20 cellular contexts compared by ENCODE assay signal in the genomic region with DNA sequence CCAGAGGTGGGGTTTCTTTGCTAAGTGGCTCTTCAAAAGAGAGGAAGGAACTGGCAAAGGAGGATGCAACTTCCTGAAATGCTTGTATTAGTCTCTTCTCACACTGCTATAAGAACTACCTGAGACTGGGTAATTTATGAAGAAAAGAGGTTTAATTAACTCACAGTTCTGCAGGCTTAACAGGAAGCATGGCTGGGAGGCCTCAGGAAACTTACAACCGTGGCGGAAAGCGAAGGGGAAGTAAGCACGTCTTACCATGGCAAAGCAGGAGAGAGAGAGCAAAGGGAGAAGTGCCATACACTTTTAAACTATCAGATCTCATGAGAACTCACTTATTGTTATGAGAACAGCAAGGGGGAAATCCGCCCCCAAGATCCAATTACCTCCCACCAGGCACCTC.
A peak's percentile ranks its signal among the peaks of the same experiment; 100 is the strongest.
DNase-seq lines count a peak whose midpoint lies in the region; ATAC-seq and TF ChIP-seq lines count a peak whose summit lies in the region.
"Had no signal": no experiment of that assay in that cellular context is flagged by ENCODE, and none has a peak within 500 bp of the region (broad histone marks: within the 10 kb centered on the region; RNA-seq: fewer than 3 reads in every experiment).

No MANE protein-coding gene starts in this region.

- no peak for TF ChIP-seq CTCF in A673 (conservative IDR thresholded peaks at IDR 0.05; ENCODE audit: low read depth, low read length)
- no peak for TF ChIP-seq CTCF in NB4 (IDR thresholded peaks at IDR 0.05; ENCODE audit: low read depth, low read length)
- no peak for TF ChIP-seq CTCF in WTC11 (IDR thresholded peaks at IDR 0.05)

- intact Hi-C loops in A673 (cut with micrococcal nuclease; ENCODE audit: unreplicated experiment) = no loop called here

- no peaks in the 10 kb centered on the region for H3K27me3 ChIP-seq in A673 (replicated peaks; ENCODE audit: insufficient read depth, low read depth, low read length, poor library complexity)

- DNase-seq in A673 (ENCODE audit: low spot score) = peak; percentile 39
- DNase-seq in GDM1 (lab: John Stamatoyannopoulos, UW) = peak; percentile 59
- DNase-seq in NB4 (ENCODE audit: low read depth) = peak; percentile 20
- no peak for DNase-seq in WTC11 (ENCODE audit: low spot score)
- DNase-seq in activated gamma-delta T cell (lab: John Stamatoyannopoulos, UW) = no peak
- no peak for DNase-seq in NCI-H748 (lab: John Stamatoyannopoulos, UW; ENCODE audit: unreplicated experiment)
- DNase-seq: CD4-positive, CD25-positive, alpha-beta regulatory T cell; COR-L47; DMS 273 treated with DMSO at 0.1 percent for 48 hours; KG1; NCI-H1105; NCI-H2081; NCI-H2171 treated with DMSO at 0.1 percent for 48 hours; NCI-H446; NCI-H69; RPMI8226; SIG-M5; T-helper 17 cell had no signal

- H3K4me1 ChIP-seq in A673 (ENCODE audit: insufficient read depth, low read length, poor library complexity, severe bottlenecking) = no peaks in the 10 kb centered on the region

- TF ChIP-seq POLR2A in NB4 (IDR thresholded peaks at IDR 0.05; ENCODE audit: extremely low read depth, insufficient read length) = no peak

- H3K4me1 Mint-ChIP-seq in WTC11 = 0 out of 2 replicates have a peak, but pooled peaks cover 2% of the 10 kb centered on the region
- H3K4me1 Mint-ChIP-seq: CD4-positive, CD25-positive, alpha-beta regulatory T cell; T-helper 17 cell had no signal

- H3K4me3 ChIP-seq in A673 (ENCODE audit: low read depth, low read length, poor library complexity, severe bottlenecking) (no peak overlapping the region), NB4 (ENCODE audit: low read depth, low read length) (no peak overlapping the region)

- BruUV-seq in A673 (replicated peaks; lab: Mats Ljungman, UMichigan) = no TSS peak

- ATAC-seq in WTC11 (no peak), GM19324 (IDR thresholded peaks at IDR 0.05; ENCODE audit: low FRiP score, unreplicated experiment) (no peak)
- ATAC-seq: SK-N-SH treated with all-trans-retinoic acid at 6 μM for 48 hours, T-helper 17 cell had no signal

- no peak overlapping the region for H3K27ac ChIP-seq in A673 (ENCODE audit: low read depth, low read length, poor library complexity, severe bottlenecking)

- H3K36me3 ChIP-seq in A673 (ENCODE audit: insufficient read depth, low read length, poor library complexity, severe bottlenecking) = no peaks in the 10 kb centered on the region

- peaks cover 9% of the 10 kb centered on the region for H3K9me3 ChIP-seq in A673 (ENCODE audit: low read depth, low read length, poor library complexity, severe bottlenecking)

- peaks cover 9% of the 10 kb centered on the region for H3K36me3 Mint-ChIP-seq in WTC11

- CTCF ChIA-PET in A673 (lab: Charles Lee) = no interaction called here
- CTCF ChIA-PET in WTC11 (lab: Charles Lee) = no interaction called here

- H3K4me3 Mint-ChIP-seq in WTC11 = no peak overlapping the region
- H3K4me3 Mint-ChIP-seq: CD4-positive, CD25-positive, alpha-beta regulatory T cell; T-helper 17 cell had no signal

- POLR2A ChIA-PET in A673 (lab: Charles Lee; ENCODE audit: low non-redundant PET) (no interaction called here), WTC11 (lab: Charles Lee) (no interaction called here)

- H3K27ac Mint-ChIP-seq in WTC11 = peak overlapping the region; percentile 45; the same call in 1 of the 2 replicates
- H3K27ac Mint-ChIP-seq: CD4-positive, CD25-positive, alpha-beta regulatory T cell; T-helper 17 cell had no signal

- no peaks in the 10 kb centered on the region for H3K27me3 Mint-ChIP-seq in WTC11 (ENCODE audit: low read depth)
- H3K27me3 Mint-ChIP-seq: T-helper 17 cell had no signal

- H3K9me3 Mint-ChIP-seq in WTC11 = peaks cover 11% of the 10 kb centered on the region

TF ChIP-seq in WTC11, 78 proteins besides CTCF, POLR2A, EP300 and RAD21 (continues in another document):
- TF ChIP-seq PRRX2 (CRISPR knock-in tag; IDR thresholded peaks at IDR 0.05) = no peak
- TF ChIP-seq FOXK1 (CRISPR knock-in tag; IDR thresholded peaks at IDR 0.05) = no peak
- no peak for TF ChIP-seq KAT7 (CRISPR knock-in tag; IDR thresholded peaks at IDR 0.05; ENCODE audit: borderline replicate concordance)
- no peak for TF ChIP-seq TP53 (CRISPR knock-in tag; IDR thresholded peaks at IDR 0.05)
- TF ChIP-seq, protein P1, sequence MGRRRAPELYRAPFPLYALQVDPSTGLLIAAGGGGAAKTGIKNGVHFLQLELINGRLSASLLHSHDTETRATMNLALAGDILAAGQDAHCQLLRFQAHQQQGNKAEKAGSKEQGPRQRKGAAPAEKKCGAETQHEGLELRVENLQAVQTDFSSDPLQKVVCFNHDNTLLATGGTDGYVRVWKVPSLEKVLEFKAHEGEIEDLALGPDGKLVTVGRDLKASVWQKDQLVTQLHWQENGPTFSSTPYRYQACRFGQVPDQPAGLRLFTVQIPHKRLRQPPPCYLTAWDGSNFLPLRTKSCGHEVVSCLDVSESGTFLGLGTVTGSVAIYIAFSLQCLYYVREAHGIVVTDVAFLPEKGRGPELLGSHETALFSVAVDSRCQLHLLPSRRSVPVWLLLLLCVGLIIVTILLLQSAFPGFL (CRISPR knock-in tag; IDR thresholded peaks at IDR 0.05; ENCODE audit: borderline replicate concordance) = no peak
- TF ChIP-seq ZNF416 (CRISPR knock-in tag; IDR thresholded peaks at IDR 0.05) = no peak
- no peak for TF ChIP-seq CREM (CRISPR knock-in tag; IDR thresholded peaks at IDR 0.05)
- no peak for TF ChIP-seq NR1H2 (CRISPR knock-in tag; IDR thresholded peaks at IDR 0.05)
- TF ChIP-seq, protein P2, sequence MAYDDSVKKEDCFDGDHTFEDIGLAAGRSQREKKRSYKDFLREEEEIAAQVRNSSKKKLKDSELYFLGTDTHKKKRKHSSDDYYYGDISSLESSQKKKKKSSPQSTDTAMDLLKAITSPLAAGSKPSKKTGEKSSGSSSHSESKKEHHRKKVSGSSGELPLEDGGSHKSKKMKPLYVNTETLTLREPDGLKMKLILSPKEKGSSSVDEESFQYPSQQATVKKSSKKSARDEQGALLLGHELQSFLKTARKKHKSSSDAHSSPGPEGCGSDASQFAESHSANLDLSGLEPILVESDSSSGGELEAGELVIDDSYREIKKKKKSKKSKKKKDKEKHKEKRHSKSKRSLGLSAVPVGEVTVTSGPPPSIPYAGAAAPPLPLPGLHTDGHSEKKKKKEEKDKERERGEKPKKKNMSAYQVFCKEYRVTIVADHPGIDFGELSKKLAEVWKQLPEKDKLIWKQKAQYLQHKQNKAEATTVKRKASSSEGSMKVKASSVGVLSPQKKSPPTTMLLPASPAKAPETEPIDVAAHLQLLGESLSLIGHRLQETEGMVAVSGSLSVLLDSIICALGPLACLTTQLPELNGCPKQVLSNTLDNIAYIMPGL (CRISPR knock-in tag; IDR thresholded peaks at IDR 0.05) = no peak
- TF ChIP-seq, protein P3, sequence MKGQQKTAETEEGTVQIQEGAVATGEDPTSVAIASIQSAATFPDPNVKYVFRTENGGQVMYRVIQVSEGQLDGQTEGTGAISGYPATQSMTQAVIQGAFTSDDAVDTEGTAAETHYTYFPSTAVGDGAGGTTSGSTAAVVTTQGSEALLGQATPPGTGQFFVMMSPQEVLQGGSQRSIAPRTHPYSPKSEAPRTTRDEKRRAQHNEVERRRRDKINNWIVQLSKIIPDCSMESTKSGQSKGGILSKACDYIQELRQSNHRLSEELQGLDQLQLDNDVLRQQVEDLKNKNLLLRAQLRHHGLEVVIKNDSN (CRISPR knock-in tag; IDR thresholded peaks at IDR 0.05) = no peak
- no peak for TF ChIP-seq ZNF219 (CRISPR knock-in tag; IDR thresholded peaks at IDR 0.05; ENCODE audit: borderline replicate concordance)
- no peak for TF ChIP-seq GTF2I (CRISPR knock-in tag; conservative IDR thresholded peaks at IDR 0.05)
- TF ChIP-seq, protein P4, sequence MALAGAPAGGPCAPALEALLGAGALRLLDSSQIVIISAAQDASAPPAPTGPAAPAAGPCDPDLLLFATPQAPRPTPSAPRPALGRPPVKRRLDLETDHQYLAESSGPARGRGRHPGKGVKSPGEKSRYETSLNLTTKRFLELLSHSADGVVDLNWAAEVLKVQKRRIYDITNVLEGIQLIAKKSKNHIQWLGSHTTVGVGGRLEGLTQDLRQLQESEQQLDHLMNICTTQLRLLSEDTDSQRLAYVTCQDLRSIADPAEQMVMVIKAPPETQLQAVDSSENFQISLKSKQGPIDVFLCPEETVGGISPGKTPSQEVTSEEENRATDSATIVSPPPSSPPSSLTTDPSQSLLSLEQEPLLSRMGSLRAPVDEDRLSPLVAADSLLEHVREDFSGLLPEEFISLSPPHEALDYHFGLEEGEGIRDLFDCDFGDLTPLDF (CRISPR knock-in tag; IDR thresholded peaks at IDR 0.05) = no peak
- TF ChIP-seq, protein P5, sequence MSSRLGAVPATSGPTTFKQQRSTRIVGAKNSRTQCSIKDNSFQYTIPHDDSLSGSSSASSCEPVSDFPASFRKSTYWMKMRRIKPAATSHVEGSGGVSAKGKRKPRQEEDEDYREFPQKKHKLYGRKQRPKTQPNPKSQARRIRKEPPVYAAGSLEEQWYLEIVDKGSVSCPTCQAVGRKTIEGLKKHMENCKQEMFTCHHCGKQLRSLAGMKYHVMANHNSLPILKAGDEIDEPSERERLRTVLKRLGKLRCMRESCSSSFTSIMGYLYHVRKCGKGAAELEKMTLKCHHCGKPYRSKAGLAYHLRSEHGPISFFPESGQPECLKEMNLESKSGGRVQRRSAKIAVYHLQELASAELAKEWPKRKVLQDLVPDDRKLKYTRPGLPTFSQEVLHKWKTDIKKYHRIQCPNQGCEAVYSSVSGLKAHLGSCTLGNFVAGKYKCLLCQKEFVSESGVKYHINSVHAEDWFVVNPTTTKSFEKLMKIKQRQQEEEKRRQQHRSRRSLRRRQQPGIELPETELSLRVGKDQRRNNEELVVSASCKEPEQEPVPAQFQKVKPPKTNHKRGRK (CRISPR knock-in tag; IDR thresholded peaks at IDR 0.05; ENCODE audit: borderline replicate concordance) = no peak
- TF ChIP-seq ZNF317 (CRISPR knock-in tag; IDR thresholded peaks at IDR 0.05; ENCODE audit: borderline replicate concordance, low read depth) = no peak

Comparison
In these comparisons a context has a peak if more than half of its experiments do, and no peak if none do; other contexts are left out.
1. DNase-seq: peak in A673 (single experiment), GDM1 (single experiment) and NB4 (single experiment); none in WTC11 (single experiment), activated gamma-delta T cell (single experiment) and NCI-H748 (single experiment).